ENCODE assay signal across 35 cellular contexts in genomic region chr6:39746795-39747194, GRCh38. TPM values are rescaled to one million over a fixed set of nuclear protein-coding genes. Genes with fewer than 3 reads are reported as not detected.
"Had no signal": no experiment of that assay in that cellular context is flagged by ENCODE, and none has a peak within 500 bp of the region (broad histone marks: within the 10 kb centered on the region; RNA-seq: fewer than 3 reads in every experiment).

No MANE protein-coding gene starts in this region.

- H3K36me3 ChIP-seq: SJCRH30 had no signal

- H3K4me3 ChIP-seq: SJCRH30, SK-N-MC had no signal

- H3K4me1 ChIP-seq: SJCRH30 had no signal

- ATAC-seq: PC-3, Right ventricle myocardium inferior, SK-N-SH treated with all-trans-retinoic acid at 6 μM for 48 hours, T-cell, T-helper 17 cell had no signal

- H3K9me3 ChIP-seq: SJCRH30 had no signal

- H3K27ac ChIP-seq: RWPE1, SJCRH30, SK-N-MC had no signal

- H3K27me3 ChIP-seq: SJCRH30 had no signal

- DNase-seq: NCI-H1048, NCI-H1092 treated with DMSO at 0.1 percent for 48 hours, NCI-H1105 treated with DMSO at 0.1 percent for 48 hours, NCI-H1417, NCI-H1436, NCI-H146, NCI-H1694, NCI-H187, NCI-H1930, NCI-H2029 treated with DMSO at 0.1 percent for 48 hours, NCI-H2081 treated with DMSO at 0.1 percent for 48 hours, NCI-H2107, NCI-H2171, NCI-H226, NCI-H446 treated with DMSO at 0.1 percent for 48 hours, NCI-H510A, NCI-H524, NCI-H526, NCI-H69, NCI-H748 treated with DMSO at 0.1 percent for 48 hours, NCI-H82, OCI-M1, PC-3, SHP77, SIG-M5, SJCRH30, T-cell, T-helper 17 cell had no signal

RNA-seq across cellular contexts. Expression of gene KIF6, which starts 21.6 kb away (rescaled TPM):
- total RNA-seq: LHCN-M2 had no signal

RNA-seq across cellular contexts. Expression of gene DAAM2, which starts 45.4 kb away (rescaled TPM):
- total RNA-seq: MCF 10A; PC-3; T-helper 1 cell treated with Interleukin-12 subunit alpha and Interleukin-12 subunit beta and Interleukin-4 antibody, amounts not matched to agents 30 ng/mL and 1 ng/mL, for 36 hours; T-helper 17 cell had no signal
